ENCODE assay signal across 18 cellular contexts in the genomic region with DNA sequence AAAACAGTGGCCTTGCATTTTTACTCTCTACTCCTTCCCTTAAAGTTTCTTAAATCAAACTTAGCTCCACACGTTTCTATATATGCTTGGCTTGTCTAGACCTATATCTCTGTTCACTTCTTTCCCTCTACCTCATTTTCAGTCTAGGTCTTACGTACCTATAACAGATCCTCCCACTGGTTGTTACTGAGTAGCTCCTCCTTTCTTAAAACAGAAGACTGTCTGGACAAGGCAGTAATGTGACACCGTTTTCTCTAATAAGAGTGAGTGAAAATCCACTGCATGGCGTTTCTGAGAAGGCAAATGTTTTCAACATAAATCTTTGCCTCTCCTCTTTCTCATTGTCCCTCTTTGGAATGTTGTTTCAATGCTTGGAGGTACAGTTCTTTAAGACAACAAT.
DNase-seq lines count a peak whose midpoint lies in the region; ATAC-seq, FAIRE-seq and TF ChIP-seq lines count a peak whose summit lies in the region.
"Had no signal": no experiment of that assay in that cellular context is flagged by ENCODE, and none has a peak within 500 bp of the region (broad histone marks: within the 10 kb centered on the region; RNA-seq: fewer than 3 reads in every experiment).

No MANE protein-coding gene starts in this region.

- H3K36me3 ChIP-seq in PC-3 (ENCODE audit: low read depth, low read length) (no peaks in the 10 kb centered on the region), H1 (ENCODE audit: control insufficient read depth in 2 of 4, insufficient read depth in 4 of 4, low read length in 3 of 4) (no peaks in the 10 kb centered on the region), mesendoderm (ENCODE audit: control insufficient read depth, insufficient read depth, low read length) (no peaks in the 10 kb centered on the region), upper lobe of right lung (no peaks in the 10 kb centered on the region)
- H3K36me3 ChIP-seq: BLaER1, HAP-1 had no signal

- no peak overlapping the region for H2BK120ac ChIP-seq in H1 (replicated peaks; ENCODE audit: low read depth, low read length)
- no peak overlapping the region for H2BK120ac ChIP-seq in mesendoderm (ENCODE audit: low read depth, low read length)

- no peaks in the 10 kb centered on the region for H3K36me3 Mint-ChIP-seq in T-helper 2 cell treated with Interferon-gamma antibody and Interleukin-4, amounts not matched to agents 5 μg/mL and 100 μg/mL, for 36 hours (ENCODE audit: low read depth)
- H3K36me3 Mint-ChIP-seq: CD8-positive, alpha-beta memory T cell had no signal

- H4K20me1 ChIP-seq in PC-3 (ENCODE audit: low read length) (no peaks in the 10 kb centered on the region), H1 (replicated peaks in 1 of 2; ENCODE audit: control insufficient read depth in 1 of 2, insufficient read depth in 2 of 2, low read length in 2 of 2) (no peaks in the 10 kb centered on the region)
- H4K20me1 ChIP-seq: BLaER1 had no signal

- no peak overlapping the region for H3K4me3 ChIP-seq in PC-3 (ENCODE audit: low read length)
- no peak overlapping the region for H3K4me3 ChIP-seq in H1 (ENCODE audit: extremely low read depth in 1 of 4, insufficient read depth in 2 of 4, low read depth in 3 of 4, low read length in 4 of 4)
- H3K4me3 ChIP-seq in mesendoderm (ENCODE audit: low read length): no peak overlapping the region
- no peak overlapping the region for H3K4me3 ChIP-seq in upper lobe of right lung
- H3K4me3 ChIP-seq: BLaER1, HAP-1 had no signal

- no peaks in the 10 kb centered on the region for H3K4me1 Mint-ChIP-seq in T-helper 2 cell treated with Interferon-gamma antibody and Interleukin-4, amounts not matched to agents 5 μg/mL and 100 μg/mL, for 36 hours (ENCODE audit: low read depth)
- H3K4me1 Mint-ChIP-seq: CD8-positive, alpha-beta memory T cell had no signal

- no peaks in the 10 kb centered on the region for H3K27me3 Mint-ChIP-seq in T-helper 2 cell treated with Interferon-gamma antibody and Interleukin-4, amounts not matched to agents 5 μg/mL and 100 μg/mL, for 36 hours (ENCODE audit: low read depth)

- CTCF ChIA-PET in PC-3 (lab: Charles Lee): no interaction called here
- CTCF ChIA-PET in H1 (lab: Charles Lee; ENCODE audit: partially characterized antibody): no interaction called here

- TF ChIP-seq RAD21 in H1 (IDR thresholded peaks at IDR 0.05 in 1 of 2, conservative IDR thresholded peaks at IDR 0.05 in 1 of 2; ENCODE audit: low read depth in 2 of 2, low read length in 2 of 2): no peak

- H3K9me3 ChIP-seq in PC-3 (ENCODE audit: low read length): no peaks in the 10 kb centered on the region
- H3K9me3 ChIP-seq in H1 (ENCODE audit: insufficient read depth in 2 of 2, low read depth in 1 of 2, low read length in 1 of 2): no peaks in the 10 kb centered on the region
- H3K9me3 ChIP-seq in upper lobe of right lung: no peaks in the 10 kb centered on the region
- H3K9me3 ChIP-seq: BLaER1, Caco-2, HAP-1 had no signal

- H3K23me2 ChIP-seq in H1 (ENCODE audit: low read depth, low read length): no peaks in the 10 kb centered on the region

- WGBS in H1 (ENCODE audit: extremely low coverage in 1 of 2, insufficient coverage in 1 of 2, insufficient read length in 1 of 2, insufficient replicate concordance in 2 of 2, low coverage in 1 of 2, low lambda C conversion rate in 2 of 2, missing lambda C conversion rate in 1 of 2), 2 experiments: 55% methylated on average over 3 of the region's 4 CpGs; no CpG with 5 or more reads in 1 of the 2 experiments
- WGBS in mesendoderm (ENCODE audit: extremely low coverage, insufficient coverage, low lambda C conversion rate): no CpG with 5 or more reads among the region's 4 CpGs

- peak; percentile 7 for DNase-seq in NCI-H82 (lab: John Stamatoyannopoulos, UW)
- DNase-seq in NCI-H82 treated with DMSO at 0.1 percent for 48 hours (lab: John Stamatoyannopoulos, UW; ENCODE audit: unreplicated experiment): no peak
- peak; percentile 19 for DNase-seq in PC-3
- DNase-seq in H1 (ENCODE audit: low read depth in 1 of 2, low spot score in 2 of 2): no peak
- peak; percentile 6 for DNase-seq in mesendoderm
- no peak for DNase-seq in NCI-H1417 (lab: John Stamatoyannopoulos, UW)
- DNase-seq in upper lobe of right lung: no peak
- DNase-seq in T-helper 2 cell treated with Interferon-gamma antibody and Interleukin-4, amounts not matched to agents 5 μg/mL and 100 μg/mL, for 36 hours (ENCODE audit: low spot score): no peak
- DNase-seq: 8988T; AML-193; Caco-2; CD8-positive, alpha-beta memory T cell; DMS53; GF-D8 had no signal

- H2AK5ac ChIP-seq in H1 (ENCODE audit: low read depth, low read length) (no peak overlapping the region), mesendoderm (ENCODE audit: low read length) (no peak overlapping the region)

- H3K9ac ChIP-seq in PC-3 (ENCODE audit: low read length) (no peak overlapping the region), H1 (replicated peaks in 1 of 4; ENCODE audit: extremely low read depth in 1 of 4, low read depth in 3 of 4, low read length in 3 of 4) (no peak overlapping the region), mesendoderm (ENCODE audit: low read length) (no peak overlapping the region)
- H3K9ac ChIP-seq: BLaER1 had no signal

- H3K4me1 ChIP-seq in PC-3 (ENCODE audit: insufficient read depth, low read length) (no peaks in the 10 kb centered on the region), H1 (replicated peaks in 1 of 4; ENCODE audit: control insufficient read depth in 3 of 4, insufficient read depth in 4 of 4, low read length in 3 of 4) (no peaks in the 10 kb centered on the region), mesendoderm (ENCODE audit: control insufficient read depth, low read depth, low read length) (no peaks in the 10 kb centered on the region), upper lobe of right lung (no peaks in the 10 kb centered on the region)
- H3K4me1 ChIP-seq: BLaER1, Caco-2, HAP-1 had no signal

- H3K4me2 ChIP-seq in PC-3 (ENCODE audit: low read length) (no peak overlapping the region), H1 (ENCODE audit: insufficient read depth in 1 of 2, low read depth in 2 of 2, low read length in 2 of 2) (no peak overlapping the region), mesendoderm (ENCODE audit: low read length) (no peak overlapping the region)
- H3K4me2 ChIP-seq: BLaER1 had no signal

- H4K8ac ChIP-seq in H1 (ENCODE audit: extremely low read depth, insufficient read depth, low read length) (no peak overlapping the region), mesendoderm (ENCODE audit: low read depth, low read length) (no peak overlapping the region)

- H3K18ac ChIP-seq in H1 (ENCODE audit: extremely low read depth, low read length) (no peak overlapping the region), mesendoderm (ENCODE audit: low read length) (no peak overlapping the region)

- no peak overlapping the region for H3K56ac ChIP-seq in H1 (replicated peaks; ENCODE audit: insufficient read length, low read depth, low read length)
- H3K56ac ChIP-seq in mesendoderm (ENCODE audit: low read length): no peak overlapping the region

- H3K23ac ChIP-seq in H1 (ENCODE audit: insufficient read length): no peak overlapping the region
- H3K23ac ChIP-seq in mesendoderm (ENCODE audit: low read length): no peak overlapping the region

- POLR2A ChIA-PET in PC-3 (lab: Charles Lee; ENCODE audit: unreplicated experiment) (no interaction called here), H1 (lab: Charles Lee; ENCODE audit: partially characterized antibody) (no interaction called here)

- H2AFZ ChIP-seq in PC-3 (ENCODE audit: low read length) (no peak overlapping the region), H1 (ENCODE audit: low read length) (peak overlapping the region; percentile 87)

- BruUV-seq in PC-3 (replicated peaks; lab: Mats Ljungman, UMichigan): no TSS peak

- H2BK15ac ChIP-seq in H1 (ENCODE audit: low read length) (no peak overlapping the region), mesendoderm (replicated peaks; ENCODE audit: low read depth) (no peak overlapping the region)

- intact Hi-C loops in PC-3 (cut with micrococcal nuclease) (no loop called here), upper lobe of right lung (cut with DNase I) (no loop called here)

- H3K9me2 ChIP-seq in PC-3 (replicated peaks; ENCODE audit: low read length): no peaks in the 10 kb centered on the region

- H3K27me3 ChIP-seq in PC-3 (ENCODE audit: low read length) (peaks cover 53% of the 10 kb centered on the region), H1 (replicated peaks in 1 of 4; ENCODE audit: control insufficient read depth in 3 of 4, extremely low read depth in 1 of 4, insufficient read depth in 3 of 4, low read length in 3 of 4) (no peaks in the 10 kb centered on the region), mesendoderm (ENCODE audit: insufficient read depth, low read length, poor library complexity) (no peaks in the 10 kb centered on the region), upper lobe of right lung (no peaks in the 10 kb centered on the region)
- H3K27me3 ChIP-seq: BLaER1 had no signal

- no peak for TF ChIP-seq POLR2A in H1 (IDR thresholded peaks at IDR 0.05; ENCODE audit: control extremely low read depth in 1 of 2, low read depth in 2 of 2, low read length in 2 of 2)

- no peak overlapping the region for H3K4me3 Mint-ChIP-seq in T-helper 2 cell treated with Interferon-gamma antibody and Interleukin-4, amounts not matched to agents 5 μg/mL and 100 μg/mL, for 36 hours

- H4K5ac ChIP-seq in H1 (ENCODE audit: insufficient read length, low read depth, low read length) (no peak overlapping the region), mesendoderm (ENCODE audit: low read length) (no peak overlapping the region)

- H3F3A ChIP-seq in PC-3 (ENCODE audit: low read length, unreplicated experiment): no peaks in the 10 kb centered on the region

- H3K79me1 ChIP-seq in H1 (ENCODE audit: low read depth, low read length): no peaks in the 10 kb centered on the region
- H3K79me1 ChIP-seq in mesendoderm (ENCODE audit: low read length): no peaks in the 10 kb centered on the region

- H3K4ac ChIP-seq in H1 (replicated peaks; ENCODE audit: insufficient read length, low read depth, low read length): no peak overlapping the region
- H3K4ac ChIP-seq in mesendoderm (ENCODE audit: low read depth, low read length): no peak overlapping the region

- H3K27ac ChIP-seq in PC-3 (ENCODE audit: low read length): no peak overlapping the region
- H3K27ac ChIP-seq in H1 (ENCODE audit: low read depth, low read length): no peak overlapping the region
- H3K27ac ChIP-seq in mesendoderm (ENCODE audit: low read depth, low read length): no peak overlapping the region
- H3K27ac ChIP-seq in upper lobe of right lung: no peak overlapping the region
- H3K27ac ChIP-seq: BLaER1, HL-60 had no signal

- H3K14ac ChIP-seq in H1 (ENCODE audit: insufficient read length): no peak overlapping the region

- no peak overlapping the region for H2BK12ac ChIP-seq in H1 (ENCODE audit: low read depth, low read length)

- no peak for TF ChIP-seq EP300 in H1 (IDR thresholded peaks at IDR 0.05; ENCODE audit: borderline replicate concordance in 1 of 2, low read depth in 2 of 2, low read length in 2 of 2)

- ATAC-seq in PC-3 (no peak), upper lobe of right lung (no peak)

- no peaks in the 10 kb centered on the region for H3K9me3 Mint-ChIP-seq in T-helper 2 cell treated with Interferon-gamma antibody and Interleukin-4, amounts not matched to agents 5 μg/mL and 100 μg/mL, for 36 hours

- no peak overlapping the region for H3K27ac Mint-ChIP-seq in T-helper 2 cell treated with Interferon-gamma antibody and Interleukin-4, amounts not matched to agents 5 μg/mL and 100 μg/mL, for 36 hours
- H3K27ac Mint-ChIP-seq: CD8-positive, alpha-beta memory T cell had no signal

- no peak for TF ChIP-seq CTCF in PC-3 (conservative IDR thresholded peaks at IDR 0.05; ENCODE audit: low read depth, low read length)
- no peak for TF ChIP-seq CTCF in H1 (IDR thresholded peaks at IDR 0.05; ENCODE audit: control extremely low read depth in 1 of 3, insufficient read depth in 1 of 3, low read depth in 1 of 3, low read length in 3 of 3)
- no peak for TF ChIP-seq CTCF in upper lobe of right lung (IDR thresholded peaks at IDR 0.05)

- no peak overlapping the region for H4K91ac ChIP-seq in H1 (replicated peaks; ENCODE audit: insufficient read length, low read length)

- H2BK20ac ChIP-seq in H1 (ENCODE audit: low read length): no peak overlapping the region

- no peak for FAIRE-seq in H1 (lab: Jason Lieb, UNC)
- FAIRE-seq: GM18507 had no signal

- no peaks in the 10 kb centered on the region for H3K79me2 ChIP-seq in PC-3 (ENCODE audit: low read length)
- no peaks in the 10 kb centered on the region for H3K79me2 ChIP-seq in H1 (ENCODE audit: control insufficient read depth in 1 of 2, insufficient read depth in 2 of 2, low read length in 2 of 2)
- H3K79me2 ChIP-seq in mesendoderm (ENCODE audit: control insufficient read depth, insufficient read depth, low read length): no peaks in the 10 kb centered on the region

- H2BK5ac ChIP-seq in H1 (ENCODE audit: low read depth, low read length): no peak overlapping the region
- H2BK5ac ChIP-seq in mesendoderm (ENCODE audit: low read length): no peak overlapping the region

Comparison
In these comparisons a context has a peak if more than half of its experiments do, and no peak if none do; other contexts are left out.
1. DNase-seq: peak in NCI-H82 (single experiment), PC-3 (single experiment) and mesendoderm (single experiment); none in NCI-H82 treated with DMSO at 0.1 percent for 48 hours (single experiment), H1 (0 of 2), NCI-H1417 (0 of 3), upper lobe of right lung (single experiment) and T-helper 2 cell treated with Interferon-gamma antibody and Interleukin-4, amounts not matched to agents 5 μg/mL and 100 μg/mL, for 36 hours (single experiment).